4 cellular contexts compared by ENCODE assay signal in the genomic region with DNA sequence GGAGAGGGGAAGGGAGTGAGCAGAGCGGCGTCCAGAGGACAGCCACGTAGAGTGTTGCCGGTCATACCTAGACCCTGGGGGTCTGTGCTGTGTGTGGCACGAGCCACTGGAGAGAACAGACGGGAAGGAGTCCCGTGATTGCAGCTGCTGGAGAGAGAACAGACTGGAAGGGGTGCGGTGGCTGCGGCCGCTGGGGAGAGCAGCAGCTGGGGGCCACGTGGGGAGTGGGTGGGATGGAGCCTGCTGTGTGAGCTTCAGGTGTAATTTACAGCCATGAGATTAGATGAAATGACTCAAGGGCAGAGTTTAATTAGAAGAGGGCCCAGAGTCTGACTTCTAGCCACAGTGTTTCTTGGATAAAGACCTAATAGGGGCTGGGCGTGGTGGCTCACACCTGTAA. TPM values are rescaled to one million over a fixed set of nuclear protein-coding genes. Genes with fewer than 3 reads are reported as not detected.
"Had no signal": no experiment of that assay in that cellular context is flagged by ENCODE, and none has a peak within 500 bp of the region (broad histone marks: within the 10 kb centered on the region; RNA-seq: fewer than 3 reads in every experiment).

No MANE protein-coding gene starts in this region.

RNA-seq across cellular contexts. Expression of a gene that starts 4.6 kb away (rescaled TPM):
- total RNA-seq: esophagus squamous epithelium, foreskin keratinocyte, glomerular endothelial cell, heart left ventricle had no signal
- polyA plus RNA-seq: foreskin keratinocyte, heart left ventricle had no signal
